In genomic region chr17:39008633-39009032, GRCh38 we compare ENCODE assay signal across 39 cellular contexts. TPM values are rescaled to one million over a fixed set of nuclear protein-coding genes. Genes with fewer than 3 reads are reported as not detected.
"Had no signal": no experiment of that assay in that cellular context is flagged by ENCODE, and none has a peak within 500 bp of the region (broad histone marks: within the 10 kb centered on the region; RNA-seq: fewer than 3 reads in every experiment).

No MANE protein-coding gene starts in this region.

- DNase-seq: Karpas-422, Kasumi-1, MG63, MM.1S, MV-4-11, NCI-H1048, NCI-H1092, NCI-H1092 treated with DMSO at 0.1 percent for 48 hours, NCI-H1105, NCI-H1105 treated with DMSO at 0.1 percent for 48 hours, NCI-H1417, NCI-H1417 treated with DMSO at 0.1 percent for 48 hours, NCI-H1436, NCI-H1436 treated with DMSO at 0.1 percent for 48 hours, NCI-H146, NCI-H1694, NCI-H1694 treated with DMSO at 0.1 percent for 48 hours, NCI-H187, NCI-H187 treated with DMSO at 0.1 percent for 48 hours, NCI-H1930, NCI-H2029, NCI-H2029 treated with DMSO at 0.1 percent for 48 hours, NCI-H2081, NCI-H2081 treated with DMSO at 0.1 percent for 48 hours, NCI-H2107, NCI-H2171, NCI-H2171 treated with DMSO at 0.1 percent for 48 hours, NCI-H2227 treated with DMSO at 0.1 percent for 48 hours, NCI-H226, NCI-H345, NCI-H446, NCI-H510A, NCI-H510A treated with DMSO at 0.1 percent for 48 hours, NCI-H524, NCI-H524 treated with DMSO at 0.1 percent for 48 hours had no signal

- H3K4me3 ChIP-seq: MG63 had no signal

- H3K36me3 ChIP-seq: MG63 had no signal

RNA-seq across cellular contexts. Expression of gene FBXO47, which starts 41.4 kb away (rescaled TPM):
- total RNA-seq: LHCN-M2, M059J, MCF 10A, NCI-H460 had no signal
